Comparison of ENCODE assay signal across 12 cellular contexts in genomic region chr6:116816336-116816735, GRCh38. TPM values are rescaled to one million over a fixed set of nuclear protein-coding genes. Genes with fewer than 3 reads are reported as not detected.
A peak's percentile ranks its signal among the peaks of the same experiment; 100 is the strongest.
DNase-seq lines count a peak whose midpoint lies in the region; ATAC-seq and TF ChIP-seq lines count a peak whose summit lies in the region.
"Not testable (repeated sequence)": the region's sequence is repeated elsewhere in the genome, so short reads cannot be mapped to it uniquely, and the experiment has no call there.
"Had no signal": no experiment of that assay in that cellular context is flagged by ENCODE, and none has a peak within 500 bp of the region (broad histone marks: within the 10 kb centered on the region; RNA-seq: fewer than 3 reads in every experiment).

No MANE protein-coding gene starts in this region.

- H3K9ac ChIP-seq in ES-I3 (ENCODE audit: low read depth, low read length) = peak overlapping the region; percentile 33; the same call in 1 of the 2 replicates

- not testable (repeated sequence) for ATAC-seq in WTC11

- TF ChIP-seq CTCF in WTC11 (IDR thresholded peaks at IDR 0.05) = not testable (repeated sequence)

- POLR2A ChIA-PET in WTC11 (lab: Charles Lee) = not testable (repeated sequence)

- H3K9me3 ChIP-seq in ES-I3 (ENCODE audit: control insufficient read depth, insufficient read depth, low read length) = not testable (repeated sequence)

- peak overlapping the region; percentile 40 for H3K4me3 Mint-ChIP-seq in WTC11

- not testable (repeated sequence) for H3K4me1 ChIP-seq in ES-I3 (ENCODE audit: insufficient read depth, low read length)

- H3K4me1 Mint-ChIP-seq in WTC11 = not testable (repeated sequence)

- H3K9me3 Mint-ChIP-seq in WTC11 = peaks cover 51% of the 10 kb centered on the region

- peaks cover 44% of the 10 kb centered on the region for H3K36me3 Mint-ChIP-seq in WTC11

- not testable (repeated sequence) for H3K36me3 ChIP-seq in ES-I3 (ENCODE audit: insufficient read depth, low read length)

- H3K27ac Mint-ChIP-seq in WTC11 = not testable (repeated sequence)

- peak; percentile 5 for DNase-seq in HuH-7 (ENCODE audit: low spot score)
- DNase-seq in NCI-H1694 treated with DMSO at 0.1 percent for 48 hours (lab: John Stamatoyannopoulos, UW) = peak; percentile 7
- DNase-seq in NCI-H69 (lab: John Stamatoyannopoulos, UW) = peak; percentile 10
- peak; percentile 42 for DNase-seq in RPMI7951 (ENCODE audit: low read depth)
- not testable (repeated sequence) for DNase-seq in WTC11 (ENCODE audit: low spot score)

- CTCF ChIA-PET in WTC11 (lab: Charles Lee) = not testable (repeated sequence)

- H3K27me3 Mint-ChIP-seq in WTC11 (ENCODE audit: low read depth) = not testable (repeated sequence)

RNA-seq across cellular contexts. Expression of gene GPRC6A, which starts 12.5 kb away (rescaled TPM):
- not detected in 2 replicates for total RNA-seq in RPMI7951 (2014; rRNA removed; shearing (Covaris generic))
- total RNA-seq in WTC11 (2021) = 0.17 to 0.25 TPM (median 0.23 TPM) in 3 replicates
- total RNA-seq: A172; A673; Calu3; CD4-positive, alpha-beta memory T cell; G401; HFFc6 had no signal

RNA-seq across cellular contexts. Expression of gene FAM162B, which starts 50.8 kb away (rescaled TPM):
- total RNA-seq in RPMI7951 (2014; rRNA removed; shearing (Covaris generic)) = not detected in 2 replicates
- 1.6 to 3.0 TPM (median 1.6 TPM) in 3 replicates for total RNA-seq in WTC11 (2021)
- total RNA-seq: A172; Calu3; CD4-positive, alpha-beta memory T cell; G401 had no signal
